ENCODE assay signal across 30 cellular contexts in the genomic region with DNA sequence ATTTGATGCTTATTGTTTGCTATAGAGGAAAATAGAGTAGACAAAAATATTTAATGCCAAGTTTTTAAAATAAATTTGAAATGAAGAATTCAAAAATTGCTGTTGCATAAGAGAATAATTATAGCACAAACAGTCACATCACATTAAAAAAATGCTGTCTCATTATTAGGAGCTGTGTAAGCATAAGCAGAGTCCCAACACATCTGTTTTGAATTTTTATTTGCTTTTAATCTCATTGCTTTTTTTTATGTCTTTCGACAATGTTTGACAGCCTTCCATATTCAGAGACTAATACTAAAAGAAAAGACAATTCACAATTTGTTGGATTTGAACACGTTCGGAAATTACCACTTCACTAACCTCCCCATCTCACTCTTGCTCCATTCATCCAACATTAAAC.
"Had no signal": no experiment of that assay in that cellular context is flagged by ENCODE, and none has a peak within 500 bp of the region (broad histone marks: within the 10 kb centered on the region; RNA-seq: fewer than 3 reads in every experiment).

No MANE protein-coding gene starts in this region.

- H3K27me3 ChIP-seq: MG63, Peyer's patch, SJSA1 had no signal

- H3K36me3 Mint-ChIP-seq: activated naive CD4-positive, alpha-beta T cell treated with anti-CD3 and anti-CD28 coated beads, Interleukin-2, amount 50 U/mL, for 72 hours; brain had no signal

- H3K27ac ChIP-seq: Peyer's patch, SJSA1 had no signal

- H3K4me1 ChIP-seq: Peyer's patch, SJSA1 had no signal

- H3K27ac Mint-ChIP-seq: activated CD4-positive, alpha-beta T cell treated with anti-CD3 and anti-CD28 coated beads, Interleukin-2, amount 10 ng/mL, durations not matched to agents 7 days and 5 days; activated CD8-positive, alpha-beta T cell treated with anti-CD3 and anti-CD28 coated beads, Interleukin-2, amount 10 ng/mL, durations not matched to agents 7 days and 5 days; activated naive CD4-positive, alpha-beta T cell treated with anti-CD3 and anti-CD28 coated beads for 36 hours; activated T-cell treated with anti-CD3 and anti-CD28 coated beads, Interleukin-2, amount 50 U/mL, for 24 hours; activated T-helper 1 cell treated with anti-CD3 and anti-CD28 coated beads, Interleukin-12 subunit alpha, Interleukin-12 subunit beta, Interleukin-2, Interleukin-4 antibody, amounts not matched to agents 30 ng/mL and 10 ng/mL and 1 ng/mL, durations not matched to agents 14 hours and 24 hours and 36 hours; brain had no signal

- H3K9me3 ChIP-seq: MG63, Peyer's patch, SJSA1 had no signal

- DNase-seq: activated CD4-positive, alpha-beta T cell treated with anti-CD3 and anti-CD28 coated beads, Interleukin-2, amount 10 ng/mL, durations not matched to agents 7 days and 5 days; activated CD4-positive, alpha-beta T cell treated with anti-CD3 and anti-CD28 coated beads, Interleukin-2, amount 50 U/mL, for 48 hours; activated CD8-positive, alpha-beta T cell treated with anti-CD3 and anti-CD28 coated beads, Interleukin-2, amount 10 ng/mL, durations not matched to agents 7 days and 5 days; activated gamma-delta T cell treated with Interleukin-2 at 50 U/mL for 16 hours; activated naive CD4-positive, alpha-beta T cell treated with anti-CD3 and anti-CD28 coated beads for 36 hours; activated T-cell treated with anti-CD3 and anti-CD28 coated beads, Interleukin-2, amount 50 U/mL, for 24 hours; anterior cingulate cortex; caudate nucleus; cerebellar nuclear complex; Kasumi-1; MG63; NCI-H1048; NCI-H146; NCI-H187; NCI-H2029 treated with DMSO at 0.1 percent for 48 hours; NCI-H2107; NCI-H2171; NCI-H510A; NCI-H526; NCI-H748 treated with DMSO at 0.1 percent for 48 hours; NK-92 treated with Interleukin-12 subunit alpha and Interleukin-12 subunit beta, amount 100 ng/mL, for 24 hours; PC-3; Peyer's patch; RPMI8226; SHP77 treated with DMSO at 0.1 percent for 48 hours; T1000 had no signal

- H3K9me3 Mint-ChIP-seq: activated CD4-positive, alpha-beta T cell treated with anti-CD3 and anti-CD28 coated beads, Interleukin-2, amount 10 ng/mL, durations not matched to agents 7 days and 5 days; activated naive CD4-positive, alpha-beta T cell treated with anti-CD3 and anti-CD28 coated beads for 36 hours; activated T-cell treated with anti-CD3 and anti-CD28 coated beads, Interleukin-2, amount 50 U/mL, for 24 hours; activated T-helper 1 cell treated with anti-CD3 and anti-CD28 coated beads, Interleukin-12 subunit alpha, Interleukin-12 subunit beta, Interleukin-2, Interleukin-4 antibody, amounts not matched to agents 30 ng/mL and 10 ng/mL and 1 ng/mL, durations not matched to agents 14 hours and 24 hours and 36 hours had no signal

- H3K27me3 Mint-ChIP-seq: activated CD4-positive, alpha-beta T cell treated with anti-CD3 and anti-CD28 coated beads, Interleukin-2, amount 10 ng/mL, durations not matched to agents 7 days and 5 days; activated T-cell treated with anti-CD3 and anti-CD28 coated beads, Interleukin-2, amount 50 U/mL, for 24 hours; brain had no signal

- H3K36me3 ChIP-seq: MG63, Peyer's patch, SJSA1 had no signal

- ATAC-seq: activated CD8-positive, alpha-beta T cell treated with anti-CD3 and anti-CD28 coated beads, Interleukin-2, amount 10 ng/mL, durations not matched to agents 7 days and 5 days; activated naive CD4-positive, alpha-beta T cell treated with anti-CD3 and anti-CD28 coated beads, Interleukin-2, amount 50 U/mL, for 72 hours; PC-3 had no signal

- H3K4me3 ChIP-seq: MG63, Peyer's patch, SJSA1 had no signal

- H3K4me3 Mint-ChIP-seq: activated CD4-positive, alpha-beta T cell treated with anti-CD3 and anti-CD28 coated beads, Interleukin-2, amount 10 ng/mL, durations not matched to agents 7 days and 5 days; activated CD8-positive, alpha-beta T cell treated with anti-CD3 and anti-CD28 coated beads, Interleukin-2, amount 10 ng/mL, durations not matched to agents 7 days and 5 days; activated naive CD4-positive, alpha-beta T cell treated with anti-CD3 and anti-CD28 coated beads for 36 hours; activated T-cell treated with anti-CD3 and anti-CD28 coated beads, Interleukin-2, amount 50 U/mL, for 24 hours; activated T-helper 1 cell treated with anti-CD3 and anti-CD28 coated beads, Interleukin-12 subunit alpha, Interleukin-12 subunit beta, Interleukin-2, Interleukin-4 antibody, amounts not matched to agents 30 ng/mL and 10 ng/mL and 1 ng/mL, durations not matched to agents 14 hours and 24 hours and 36 hours; brain had no signal

- H3K4me1 Mint-ChIP-seq: activated CD4-positive, alpha-beta T cell treated with anti-CD3 and anti-CD28 coated beads, Interleukin-2, amount 10 ng/mL, durations not matched to agents 7 days and 5 days; brain had no signal
